1 cellular context compared by ENCODE assay signal in the genomic region with DNA sequence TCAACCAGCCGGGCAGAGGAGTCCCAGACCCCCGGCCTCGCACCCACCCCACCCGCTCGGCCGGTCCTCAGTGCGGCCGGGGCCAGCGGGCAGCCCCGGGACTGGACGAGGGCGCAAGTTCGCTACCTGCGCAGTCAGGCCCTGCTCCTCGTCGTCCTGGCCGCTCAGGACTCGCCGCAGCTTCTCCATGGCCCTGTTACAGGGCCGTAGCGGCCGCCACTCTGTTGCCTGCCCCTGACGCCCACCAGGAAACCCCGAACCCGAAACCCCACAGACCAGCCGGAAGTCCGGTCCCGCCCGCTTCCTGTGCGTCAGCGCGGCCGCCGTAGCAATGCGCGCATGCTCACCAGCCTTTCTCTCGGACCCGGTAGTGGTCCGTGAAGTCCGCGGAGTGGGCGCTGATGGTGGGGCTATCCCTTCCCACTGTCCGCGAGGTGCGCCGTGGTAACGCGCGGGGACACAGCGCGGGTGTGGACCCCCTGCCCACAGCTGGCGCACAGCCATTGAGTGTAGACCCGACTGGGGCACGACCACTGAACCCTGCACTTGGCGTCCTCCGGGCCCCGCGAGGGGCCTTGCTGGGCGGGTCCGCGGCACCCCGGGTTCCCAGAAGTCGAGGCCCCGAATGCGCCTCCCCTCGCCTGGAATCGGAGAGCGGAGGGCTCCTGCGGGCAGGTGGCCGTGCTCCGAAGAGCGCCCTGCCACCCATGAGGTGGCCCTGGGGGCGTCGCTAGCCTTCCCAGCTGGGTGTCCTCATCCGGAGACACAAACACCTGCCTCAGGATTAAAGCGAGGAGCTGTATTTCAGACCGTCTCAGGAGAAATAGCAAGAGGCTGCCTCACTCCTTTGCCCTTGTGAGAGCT.
TF ChIP-seq lines count a peak whose summit lies in the region.

A gene (minus strand): TSS at position 253 of the 864 bp plus-strand sequence. CDS start 64 bp downstream, at position 189.

TF ChIP-seq in K562, 482 proteins besides CTCF, POLR2A, EP300 and RAD21 (continued from another document and continues in another):
- TF ChIP-seq, protein P1, sequence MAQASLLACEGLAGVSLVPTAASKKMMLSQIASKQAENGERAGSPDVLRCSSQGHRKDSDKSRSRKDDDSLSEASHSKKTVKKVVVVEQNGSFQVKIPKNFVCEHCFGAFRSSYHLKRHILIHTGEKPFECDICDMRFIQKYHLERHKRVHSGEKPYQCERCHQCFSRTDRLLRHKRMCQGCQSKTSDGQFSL (CRISPR knock-in tag; IDR thresholded peaks at IDR 0.05): peak; percentile 63; the same call in 1 of the 2 replicates
- TF ChIP-seq, protein P1 (tag; IDR thresholded peaks at IDR 0.05): no peak
- TF ChIP-seq POLR2AphosphoS2 (IDR thresholded peaks at IDR 0.05; ENCODE audit: low read length) (no peak), FOXA1 (IDR thresholded peaks at IDR 0.05; ENCODE audit: borderline replicate concordance) (no peak), CTBP1 (IDR thresholded peaks at IDR 0.05; ENCODE audit: borderline replicate concordance) (peak; percentile 69; the same call in 1 of the 2 replicates), NONO (IDR thresholded peaks at IDR 0.05; ENCODE audit: low read depth in 2 of 2, low read length in 1 of 2) (peak; percentile 8 to 57; a peak in 1 of 4 replicates), FOXJ3 (CRISPR knock-in tag; IDR thresholded peaks at IDR 0.05) (no peak), GATAD2A (IDR thresholded peaks at IDR 0.05) (0 out of 2 replicates have a peak, but pooled peaks have one; percentile 73), RFX1 (IDR thresholded peaks at IDR 0.05) (no peak), FOSL1 (tag; conservative IDR thresholded peaks at IDR 0.05) (peak; percentile 49), MAZ (CRISPR knock-in tag; conservative IDR thresholded peaks at IDR 0.05 in 1 of 2, IDR thresholded peaks at IDR 0.05 in 1 of 2) (peak; percentile 68 to 78), TAF1 (IDR thresholded peaks at IDR 0.05; ENCODE audit: control insufficient read depth, extremely low read depth, insufficient read depth, low read length, severe bottlenecking) (peak; percentile 92), KLF1 (tag; IDR thresholded peaks at IDR 0.05) (peak; percentile 62; the same call in 1 of the 2 replicates), SRSF9 (IDR thresholded peaks at IDR 0.05; ENCODE audit: borderline replicate concordance, low read depth, low read length) (no peak), FOXJ2 (tag; IDR thresholded peaks at IDR 0.05) (peak; percentile 66; the same call in 1 of the 2 replicates), HNRNPL (IDR thresholded peaks at IDR 0.05; ENCODE audit: low read depth, low read length) (peak; percentile 63; the same call in 1 of the 2 replicates), TEAD4 (IDR thresholded peaks at IDR 0.05; ENCODE audit: low read length) (no peak), TEAD4 (CRISPR knock-in tag; IDR thresholded peaks at IDR 0.05; ENCODE audit: borderline replicate concordance) (no peak), GATAD2B (IDR thresholded peaks at IDR 0.05; ENCODE audit: borderline replicate concordance) (no peak; the same call in 1 of the 2 replicates), CREBBP (IDR thresholded peaks at IDR 0.05; ENCODE audit: low read depth, low read length) (no peak), L3MBTL2 (IDR thresholded peaks at IDR 0.05) (peak; percentile 79), ZNF143 (CRISPR knock-in tag; IDR thresholded peaks at IDR 0.05) (no peak), ZKSCAN3 (CRISPR knock-in tag; IDR thresholded peaks at IDR 0.05) (no peak), MTA2 (IDR thresholded peaks at IDR 0.05; ENCODE audit: low read depth) (no peak), ZNF224 (CRISPR knock-in tag; IDR thresholded peaks at IDR 0.05) (0 out of 2 replicates have a peak, but pooled peaks have one; percentile 60), NRF1 (conservative IDR thresholded peaks at IDR 0.05 in 1 of 2, IDR thresholded peaks at IDR 0.05 in 1 of 2) (peak; percentile 93 to 94), ATF7 (IDR thresholded peaks at IDR 0.05) (peak; percentile 71; the same call in 1 of the 2 replicates), JUN (IDR thresholded peaks at IDR 0.05; ENCODE audit: borderline replicate concordance, low read depth, low read length) (no peak), JUN (CRISPR knock-in tag; IDR thresholded peaks at IDR 0.05; ENCODE audit: borderline replicate concordance) (no peak), FOXM1 (IDR thresholded peaks at IDR 0.05; ENCODE audit: low read depth) (no peak; the same call in 1 of the 2 replicates), FOXM1 (CRISPR knock-in tag; IDR thresholded peaks at IDR 0.05; ENCODE audit: low read depth) (peak; percentile 89), RBFOX2 (IDR thresholded peaks at IDR 0.05; ENCODE audit: low read depth, low read length) (peak; percentile 100), ELF1 (tag; IDR thresholded peaks at IDR 0.05) (peak; percentile 94), WHSC1 (IDR thresholded peaks at IDR 0.05; ENCODE audit: low read length) (no peak), ZFP36 (IDR thresholded peaks at IDR 0.05; ENCODE audit: low read depth, low read length, partially characterized antibody) (no peak), STAT5B (CRISPR knock-in tag; IDR thresholded peaks at IDR 0.05) (no peak), ZEB2 (IDR thresholded peaks at IDR 0.05) (no peak), PPARD (CRISPR knock-in tag; IDR thresholded peaks at IDR 0.05) (no peak)
- TF ChIP-seq, protein P2, sequence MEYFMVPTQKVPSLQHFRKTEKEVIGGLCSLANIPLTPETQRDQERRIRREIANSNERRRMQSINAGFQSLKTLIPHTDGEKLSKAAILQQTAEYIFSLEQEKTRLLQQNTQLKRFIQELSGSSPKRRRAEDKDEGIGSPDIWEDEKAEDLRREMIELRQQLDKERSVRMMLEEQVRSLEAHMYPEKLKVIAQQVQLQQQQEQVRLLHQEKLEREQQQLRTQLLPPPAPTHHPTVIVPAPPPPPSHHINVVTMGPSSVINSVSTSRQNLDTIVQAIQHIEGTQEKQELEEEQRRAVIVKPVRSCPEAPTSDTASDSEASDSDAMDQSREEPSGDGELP (CRISPR knock-in tag; IDR thresholded peaks at IDR 0.05; ENCODE audit: borderline replicate concordance): peak; percentile 93
- TF ChIP-seq, protein P3, sequence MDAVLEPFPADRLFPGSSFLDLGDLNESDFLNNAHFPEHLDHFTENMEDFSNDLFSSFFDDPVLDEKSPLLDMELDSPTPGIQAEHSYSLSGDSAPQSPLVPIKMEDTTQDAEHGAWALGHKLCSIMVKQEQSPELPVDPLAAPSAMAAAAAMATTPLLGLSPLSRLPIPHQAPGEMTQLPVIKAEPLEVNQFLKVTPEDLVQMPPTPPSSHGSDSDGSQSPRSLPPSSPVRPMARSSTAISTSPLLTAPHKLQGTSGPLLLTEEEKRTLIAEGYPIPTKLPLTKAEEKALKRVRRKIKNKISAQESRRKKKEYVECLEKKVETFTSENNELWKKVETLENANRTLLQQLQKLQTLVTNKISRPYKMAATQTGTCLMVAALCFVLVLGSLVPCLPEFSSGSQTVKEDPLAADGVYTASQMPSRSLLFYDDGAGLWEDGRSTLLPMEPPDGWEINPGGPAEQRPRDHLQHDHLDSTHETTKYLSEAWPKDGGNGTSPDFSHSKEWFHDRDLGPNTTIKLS (IDR thresholded peaks at IDR 0.05; ENCODE audit: borderline replicate concordance, low read depth): peak; percentile 31; the same call in 1 of the 2 replicates
- TF ChIP-seq, protein P4, sequence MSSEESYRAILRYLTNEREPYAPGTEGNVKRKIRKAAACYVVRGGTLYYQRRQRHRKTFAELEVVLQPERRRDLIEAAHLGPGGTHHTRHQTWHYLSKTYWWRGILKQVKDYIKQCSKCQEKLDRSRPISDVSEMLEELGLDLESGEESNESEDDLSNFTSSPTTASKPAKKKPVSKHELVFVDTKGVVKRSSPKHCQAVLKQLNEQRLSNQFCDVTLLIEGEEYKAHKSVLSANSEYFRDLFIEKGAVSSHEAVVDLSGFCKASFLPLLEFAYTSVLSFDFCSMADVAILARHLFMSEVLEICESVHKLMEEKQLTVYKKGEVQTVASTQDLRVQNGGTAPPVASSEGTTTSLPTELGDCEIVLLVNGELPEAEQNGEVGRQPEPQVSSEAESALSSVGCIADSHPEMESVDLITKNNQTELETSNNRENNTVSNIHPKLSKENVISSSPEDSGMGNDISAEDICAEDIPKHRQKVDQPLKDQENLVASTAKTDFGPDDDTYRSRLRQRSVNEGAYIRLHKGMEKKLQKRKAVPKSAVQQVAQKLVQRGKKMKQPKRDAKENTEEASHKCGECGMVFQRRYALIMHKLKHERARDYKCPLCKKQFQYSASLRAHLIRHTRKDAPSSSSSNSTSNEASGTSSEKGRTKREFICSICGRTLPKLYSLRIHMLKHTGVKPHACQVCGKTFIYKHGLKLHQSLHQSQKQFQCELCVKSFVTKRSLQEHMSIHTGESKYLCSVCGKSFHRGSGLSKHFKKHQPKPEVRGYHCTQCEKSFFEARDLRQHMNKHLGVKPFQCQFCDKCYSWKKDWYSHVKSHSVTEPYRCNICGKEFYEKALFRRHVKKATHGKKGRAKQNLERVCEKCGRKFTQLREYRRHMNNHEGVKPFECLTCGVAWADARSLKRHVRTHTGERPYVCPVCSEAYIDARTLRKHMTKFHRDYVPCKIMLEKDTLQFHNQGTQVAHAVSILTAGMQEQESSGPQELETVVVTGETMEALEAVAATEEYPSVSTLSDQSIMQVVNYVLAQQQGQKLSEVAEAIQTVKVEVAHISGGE (CRISPR knock-in tag; IDR thresholded peaks at IDR 0.05): peak in 1 of 3 experiments; percentile 81; a peak in 2 of 6 replicates
- TF ChIP-seq, protein P5, sequence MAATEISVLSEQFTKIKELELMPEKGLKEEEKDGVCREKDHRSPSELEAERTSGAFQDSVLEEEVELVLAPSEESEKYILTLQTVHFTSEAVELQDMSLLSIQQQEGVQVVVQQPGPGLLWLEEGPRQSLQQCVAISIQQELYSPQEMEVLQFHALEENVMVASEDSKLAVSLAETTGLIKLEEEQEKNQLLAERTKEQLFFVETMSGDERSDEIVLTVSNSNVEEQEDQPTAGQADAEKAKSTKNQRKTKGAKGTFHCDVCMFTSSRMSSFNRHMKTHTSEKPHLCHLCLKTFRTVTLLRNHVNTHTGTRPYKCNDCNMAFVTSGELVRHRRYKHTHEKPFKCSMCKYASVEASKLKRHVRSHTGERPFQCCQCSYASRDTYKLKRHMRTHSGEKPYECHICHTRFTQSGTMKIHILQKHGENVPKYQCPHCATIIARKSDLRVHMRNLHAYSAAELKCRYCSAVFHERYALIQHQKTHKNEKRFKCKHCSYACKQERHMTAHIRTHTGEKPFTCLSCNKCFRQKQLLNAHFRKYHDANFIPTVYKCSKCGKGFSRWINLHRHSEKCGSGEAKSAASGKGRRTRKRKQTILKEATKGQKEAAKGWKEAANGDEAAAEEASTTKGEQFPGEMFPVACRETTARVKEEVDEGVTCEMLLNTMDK (IDR thresholded peaks at IDR 0.05; ENCODE audit: borderline replicate concordance, insufficient read depth, low read depth, low read length, poor library complexity, severe bottlenecking): no peak
- TF ChIP-seq, protein P6, sequence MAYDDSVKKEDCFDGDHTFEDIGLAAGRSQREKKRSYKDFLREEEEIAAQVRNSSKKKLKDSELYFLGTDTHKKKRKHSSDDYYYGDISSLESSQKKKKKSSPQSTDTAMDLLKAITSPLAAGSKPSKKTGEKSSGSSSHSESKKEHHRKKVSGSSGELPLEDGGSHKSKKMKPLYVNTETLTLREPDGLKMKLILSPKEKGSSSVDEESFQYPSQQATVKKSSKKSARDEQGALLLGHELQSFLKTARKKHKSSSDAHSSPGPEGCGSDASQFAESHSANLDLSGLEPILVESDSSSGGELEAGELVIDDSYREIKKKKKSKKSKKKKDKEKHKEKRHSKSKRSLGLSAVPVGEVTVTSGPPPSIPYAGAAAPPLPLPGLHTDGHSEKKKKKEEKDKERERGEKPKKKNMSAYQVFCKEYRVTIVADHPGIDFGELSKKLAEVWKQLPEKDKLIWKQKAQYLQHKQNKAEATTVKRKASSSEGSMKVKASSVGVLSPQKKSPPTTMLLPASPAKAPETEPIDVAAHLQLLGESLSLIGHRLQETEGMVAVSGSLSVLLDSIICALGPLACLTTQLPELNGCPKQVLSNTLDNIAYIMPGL (CRISPR knock-in tag; IDR thresholded peaks at IDR 0.05): 0 out of 2 replicates have a peak, but pooled peaks have one; percentile 7
- TF ChIP-seq, protein P7, sequence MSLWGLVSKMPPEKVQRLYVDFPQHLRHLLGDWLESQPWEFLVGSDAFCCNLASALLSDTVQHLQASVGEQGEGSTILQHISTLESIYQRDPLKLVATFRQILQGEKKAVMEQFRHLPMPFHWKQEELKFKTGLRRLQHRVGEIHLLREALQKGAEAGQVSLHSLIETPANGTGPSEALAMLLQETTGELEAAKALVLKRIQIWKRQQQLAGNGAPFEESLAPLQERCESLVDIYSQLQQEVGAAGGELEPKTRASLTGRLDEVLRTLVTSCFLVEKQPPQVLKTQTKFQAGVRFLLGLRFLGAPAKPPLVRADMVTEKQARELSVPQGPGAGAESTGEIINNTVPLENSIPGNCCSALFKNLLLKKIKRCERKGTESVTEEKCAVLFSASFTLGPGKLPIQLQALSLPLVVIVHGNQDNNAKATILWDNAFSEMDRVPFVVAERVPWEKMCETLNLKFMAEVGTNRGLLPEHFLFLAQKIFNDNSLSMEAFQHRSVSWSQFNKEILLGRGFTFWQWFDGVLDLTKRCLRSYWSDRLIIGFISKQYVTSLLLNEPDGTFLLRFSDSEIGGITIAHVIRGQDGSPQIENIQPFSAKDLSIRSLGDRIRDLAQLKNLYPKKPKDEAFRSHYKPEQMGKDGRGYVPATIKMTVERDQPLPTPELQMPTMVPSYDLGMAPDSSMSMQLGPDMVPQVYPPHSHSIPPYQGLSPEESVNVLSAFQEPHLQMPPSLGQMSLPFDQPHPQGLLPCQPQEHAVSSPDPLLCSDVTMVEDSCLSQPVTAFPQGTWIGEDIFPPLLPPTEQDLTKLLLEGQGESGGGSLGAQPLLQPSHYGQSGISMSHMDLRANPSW (CRISPR knock-in tag; IDR thresholded peaks at IDR 0.05): no peak
